Comparison of ENCODE assay signal across 1 cellular context in genomic region chr11:61541568-61541967, GRCh38.
TF ChIP-seq lines count a peak whose summit lies in the region.

No MANE protein-coding gene starts in this region.

TF ChIP-seq in IMR-90, 13 proteins besides CTCF, POLR2A, EP300 and RAD21 (continued from another document):
- TF ChIP-seq CHD1 (IDR thresholded peaks at IDR 0.05; ENCODE audit: low read depth, low read length) (no peak), RFX5 (IDR thresholded peaks at IDR 0.05; ENCODE audit: low read depth, low read length) (no peak), FOS (IDR thresholded peaks at IDR 0.05; ENCODE audit: low read depth, low read length) (no peak), SMC3 (IDR thresholded peaks at IDR 0.05; ENCODE audit: low read depth, low read length) (no peak), CEBPB (IDR thresholded peaks at IDR 0.05; ENCODE audit: low read depth, low read length) (no peak), BHLHE40 (IDR thresholded peaks at IDR 0.05; ENCODE audit: low read depth, low read length) (no peak), MXI1 (IDR thresholded peaks at IDR 0.05; ENCODE audit: borderline replicate concordance, low read depth, low read length) (no peak), RCOR1 (IDR thresholded peaks at IDR 0.05; ENCODE audit: insufficient replicate concordance, low read length) (no peak), ELK1 (IDR thresholded peaks at IDR 0.05; ENCODE audit: borderline replicate concordance, low read depth, low read length) (no peak), MAZ (IDR thresholded peaks at IDR 0.05; ENCODE audit: borderline replicate concordance, low read depth, low read length) (no peak), MAFK (IDR thresholded peaks at IDR 0.05; ENCODE audit: low read depth, low read length) (no peak)
